ENCODE assay signal across 1 cellular context in the genomic region with DNA sequence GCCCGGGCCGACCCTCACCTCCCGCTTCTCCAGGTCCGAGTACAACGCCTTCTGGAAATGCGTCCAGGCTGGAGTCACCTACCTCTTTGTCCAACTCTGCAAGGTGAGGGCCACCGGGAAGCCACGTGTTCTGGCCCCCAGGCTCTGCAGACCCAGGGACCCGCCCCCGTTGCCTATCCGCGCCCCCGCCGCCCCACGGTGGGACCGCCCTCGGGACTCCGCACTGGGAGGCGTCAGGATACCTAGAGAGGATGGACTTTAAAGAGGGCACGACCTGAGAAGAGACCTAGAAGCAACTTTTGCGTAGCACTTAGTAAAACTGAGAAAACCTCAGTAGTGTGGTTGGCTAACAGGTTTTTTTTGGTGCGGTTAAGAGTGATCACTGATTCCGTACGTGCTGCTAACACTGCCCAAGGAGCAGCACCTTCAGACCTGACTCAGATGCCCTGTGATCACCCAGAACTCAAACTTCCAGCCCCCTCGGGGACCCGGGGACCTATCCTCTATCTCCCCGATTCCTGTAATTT.
TF ChIP-seq lines count a peak whose summit lies in the region.

No MANE protein-coding gene starts in this region.

TF ChIP-seq in GM23338, 12 proteins besides CTCF, POLR2A, EP300 and RAD21 (continued from another document):
- TF ChIP-seq ETS1 (IDR thresholded peaks at IDR 0.05) (no peak), NANOG (IDR thresholded peaks at IDR 0.05; ENCODE audit: borderline replicate concordance) (no peak), STAT1 (IDR thresholded peaks at IDR 0.05; ENCODE audit: unreplicated experiment) (no peak), POLR2AphosphoS5 (IDR thresholded peaks at IDR 0.05; ENCODE audit: low read depth) (no peak), EZH2 (IDR thresholded peaks at IDR 0.05; ENCODE audit: low read depth, unreplicated experiment) (no peak), EZH2phosphoT487 (IDR thresholded peaks at IDR 0.05; ENCODE audit: unreplicated experiment) (no peak), REST (IDR thresholded peaks at IDR 0.05; ENCODE audit: unreplicated experiment) (no peak), ZNF462 (CRISPR knock-in tag; IDR thresholded peaks at IDR 0.05) (no peak), ZNF331 (CRISPR knock-in tag; IDR thresholded peaks at IDR 0.05; ENCODE audit: low read depth) (no peak), JUNB (IDR thresholded peaks at IDR 0.05; ENCODE audit: unreplicated experiment) (no peak), CREB1 (CRISPR knock-in tag; IDR thresholded peaks at IDR 0.05; ENCODE audit: low read depth) (no peak)
